In the genomic region with DNA sequence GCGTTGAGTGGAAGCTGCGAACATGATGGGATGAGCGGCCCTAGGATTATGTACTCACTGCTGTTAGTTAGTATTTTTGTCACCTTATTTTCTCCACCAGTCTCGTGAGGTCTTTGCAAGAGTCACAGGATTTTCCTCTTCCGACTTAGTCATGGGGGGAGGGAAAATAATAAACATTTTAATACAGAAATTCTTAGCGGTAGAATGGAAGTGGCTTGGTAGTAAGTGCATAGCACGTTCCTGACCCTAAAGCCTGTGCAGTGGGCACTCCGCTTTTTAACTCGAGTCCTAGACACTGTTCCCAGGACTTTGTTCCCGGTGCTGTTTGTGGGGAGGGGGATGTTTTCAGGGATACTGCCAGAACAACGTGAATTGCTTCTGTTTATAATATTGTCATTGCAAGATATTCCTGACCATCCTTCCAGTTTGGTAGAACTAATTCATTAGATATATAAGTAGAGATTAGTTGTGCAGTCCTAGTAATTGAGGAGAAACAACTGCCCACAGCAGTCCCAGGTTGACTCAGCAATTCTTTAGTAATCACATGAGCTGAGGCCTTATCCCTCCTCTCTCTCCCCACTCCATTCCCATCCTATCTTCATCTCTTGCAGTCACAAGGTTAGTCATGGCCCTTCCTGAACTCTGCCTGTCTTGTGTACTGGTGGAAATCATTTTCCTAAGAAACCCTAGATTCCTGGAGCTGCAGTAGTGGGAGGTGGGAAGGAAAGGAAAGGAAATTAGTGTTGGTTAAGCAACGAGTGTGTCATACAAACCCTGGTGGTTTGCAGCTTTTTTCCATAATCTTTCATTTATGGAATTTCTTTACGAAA, we compare ENCODE assay signal across 8 cellular contexts. TPM values are rescaled to one million over a fixed set of nuclear protein-coding genes. Genes with fewer than 3 reads are reported as not detected.
A peak's percentile ranks its signal among the peaks of the same experiment; 100 is the strongest.
DNase-seq lines count a peak whose midpoint lies in the region; ATAC-seq and TF ChIP-seq lines count a peak whose summit lies in the region.

No MANE protein-coding gene starts in this region.

- DNase-seq in HS-5 (ENCODE audit: low read depth) (peak; percentile 79), adrenal gland (peak in 3 of 7 donors; percentile 12 to 23 (median 15)), inferior parietal cortex (ENCODE audit: extremely low spot score) (peak; percentile 12), thoracic aorta (ENCODE audit: low spot score) (no peak), NCI-H187 (lab: John Stamatoyannopoulos, UW) (no peak)

- TF ChIP-seq POLR2A in adrenal gland (IDR thresholded peaks at IDR 0.05), result no peak

- 10 to 12% (median 11%) methylated on average over 13 of the region's 13 CpGs for WGBS in adrenal gland, 4 donors

- H3K4me1 ChIP-seq in DOHH2 (ENCODE audit: control insufficient read depth, low read length), result peaks cover 29% of the 10 kb centered on the region
- H3K4me1 ChIP-seq in adrenal gland (replicated peaks in 1 of 2), result peaks cover 0 to 42% of the 10 kb centered on the region in 2 donors
- peaks cover 22 to 50% of the 10 kb centered on the region in 2 donors for H3K4me1 ChIP-seq in thoracic aorta (ENCODE audit: control insufficient read depth in 1 of 2, low read depth in 2 of 2)

- no peaks in the 10 kb centered on the region for H3K9me3 ChIP-seq in DOHH2 (ENCODE audit: control insufficient read depth, insufficient read depth, low read length)
- no peaks in the 10 kb centered on the region for H3K9me3 ChIP-seq in adrenal gland (replicated peaks in 1 of 3)
- no peaks in the 10 kb centered on the region for H3K9me3 ChIP-seq in thoracic aorta

- intact Hi-C loops in adrenal gland (cut with DNase I), result loop anchor here in 1 of 2 donors (5.0 kb wide), 1 partner anchor 250 kb away; a partner anchor contains a TSS

- peak overlapping the region; percentile 82 for H3K4me2 ChIP-seq in DOHH2 (ENCODE audit: low read length)

- TF ChIP-seq CTCF in DOHH2 (IDR thresholded peaks at IDR 0.05; ENCODE audit: low read depth, low read length, poor library complexity, severe bottlenecking) (no peak), adrenal gland (IDR thresholded peaks at IDR 0.05) (no peak), thoracic aorta (IDR thresholded peaks at IDR 0.05) (no peak)

- peak; percentile 23 for ATAC-seq in thoracic aorta (ENCODE audit: insufficient number of reproducible peaks, low FRiP score, low read depth)
- no peak for ATAC-seq in GM18907 (IDR thresholded peaks at IDR 0.05; ENCODE audit: unreplicated experiment)
- ATAC-seq in GM19397 (IDR thresholded peaks at IDR 0.05; ENCODE audit: unreplicated experiment), result no peak

- peaks cover 4% of the 10 kb centered on the region; the same call in 1 of the 2 replicates for H3F3A ChIP-seq in DOHH2 (ENCODE audit: control insufficient read depth, insufficient read depth)

- H3K79me2 ChIP-seq in DOHH2 (ENCODE audit: control insufficient read depth, low read length), result peaks cover 43% of the 10 kb centered on the region

- H4K20me1 ChIP-seq in DOHH2 (ENCODE audit: control insufficient read depth, insufficient read depth, low read depth, low read length), result no peaks in the 10 kb centered on the region

- no peaks in the 10 kb centered on the region for H3K27me3 ChIP-seq in DOHH2 (ENCODE audit: control insufficient read depth, low read length)
- no peaks in the 10 kb centered on the region for H3K27me3 ChIP-seq in adrenal gland
- no peaks in the 10 kb centered on the region for H3K27me3 ChIP-seq in thoracic aorta (replicated peaks; ENCODE audit: insufficient read depth)

- H3K4me3 ChIP-seq in DOHH2 (ENCODE audit: low read length) (peak overlapping the region; percentile 96), adrenal gland (peak overlapping the region; percentile 13 to 89 (median 76)), thoracic aorta (peak overlapping the region; percentile 92)

- H3K27ac ChIP-seq in DOHH2 (ENCODE audit: low read depth, low read length) (no peak overlapping the region), adrenal gland (peak overlapping the region in 4 of 5 donors; percentile 50 to 90 (median 79)), thoracic aorta (peak overlapping the region; percentile 61 to 80)

- no peaks in the 10 kb centered on the region for H3K9me2 ChIP-seq in DOHH2 (replicated peaks; ENCODE audit: control insufficient read depth, low read length)

- H3K36me3 ChIP-seq in DOHH2 (ENCODE audit: control insufficient read depth, low read length), result peaks cover 31% of the 10 kb centered on the region
- H3K36me3 ChIP-seq in adrenal gland (replicated peaks in 1 of 2), result peaks cover 0 to 7% of the 10 kb centered on the region in 2 donors
- H3K36me3 ChIP-seq in thoracic aorta, result peaks cover 3% of the 10 kb centered on the region

RNA-seq across cellular contexts. Expression of a gene that starts 0.8 kb away (rescaled TPM):
- total RNA-seq in adrenal gland (10 to 100 TPM; 12.5 to 50.3 (median 23.0) TPM), thoracic aorta (10 to 100 TPM; 25.6 to 39.4 TPM)
- polyA plus RNA-seq in adrenal gland, result 10 to 100 TPM; 25.6 to 53.9 (median 28.0) TPM

RNA-seq across cellular contexts. Expression of a gene that starts 1.0 kb away (rescaled TPM):
- total RNA-seq in adrenal gland (10 to 100 TPM in 4 of 8 donors, 1 to 10 TPM in 4; 4.8 to 16.8 (median 11.5) TPM), thoracic aorta (10 to 100 TPM in 1 of 2 donors, 1 to 10 TPM in 1; 4.2 to 12.2 TPM)
- 10 to 100 TPM in 1 of 3 donors, 1 to 10 TPM in 2; 3.8 to 14.6 (median 4.7) TPM for polyA plus RNA-seq in adrenal gland

Comparison
In these comparisons a context has a peak if more than half of its experiments do, and no peak if none do; other contexts are left out.
1. DNase-seq: peak in HS-5 (single experiment) and inferior parietal cortex (single experiment); none in thoracic aorta (single experiment) and NCI-H187 (0 of 2).
2. Peak in every context shown above with its lines, with median percentiles within 50 percentile points of each other: H3K4me3 ChIP-seq.